ENCODE assay signal across 8 cellular contexts in genomic region chr16:67521095-67521804, GRCh38. TPM values are rescaled to one million over a fixed set of nuclear protein-coding genes. Genes with fewer than 3 reads are reported as not detected.
DNase-seq lines count a peak whose midpoint lies in the region; ATAC-seq and TF ChIP-seq lines count a peak whose summit lies in the region.

No MANE protein-coding gene starts in this region.

- TF ChIP-seq POLR2A in tibial nerve (IDR thresholded peaks at IDR 0.05), result peak in 1 of 2 donors; percentile 59

- H2AFZ ChIP-seq in parathyroid adenoma, result peak overlapping the region; percentile 84

- H3K27me3 ChIP-seq in cardiac muscle cell (peaks cover 49% of the 10 kb centered on the region), parathyroid adenoma (ENCODE audit: control insufficient read depth, insufficient read depth, low read length) (no peaks in the 10 kb centered on the region), tibial nerve (no peaks in the 10 kb centered on the region)

- peak; percentile 39 to 81 for TF ChIP-seq EP300 in tibial nerve (IDR thresholded peaks at IDR 0.05)

- peak; percentile 69 for ATAC-seq in HG02759 (IDR thresholded peaks at IDR 0.05; ENCODE audit: unreplicated experiment)

- H3K36me3 ChIP-seq in cardiac muscle cell (no peaks in the 10 kb centered on the region), parathyroid adenoma (ENCODE audit: control insufficient read depth, insufficient read depth, low read length) (no peaks in the 10 kb centered on the region), tibial nerve (no peaks in the 10 kb centered on the region)

- H3K27ac ChIP-seq in cardiac muscle cell (peak overlapping the region; percentile 77), parathyroid adenoma (peak overlapping the region; percentile 89), tibial nerve (peak overlapping the region; percentile 91 to 95 (median 92))

- WGBS in tibial nerve, 2 donors, result 0 to 1% methylated on average over 19 to 25 of the region's 25 CpGs

- H3K79me2 ChIP-seq in parathyroid adenoma, result no peaks in the 10 kb centered on the region

- H3K9ac ChIP-seq in parathyroid adenoma, result no peak overlapping the region

- DNase-seq in GM12865 (ENCODE audit: low read depth) (peak; percentile 98), NCI-H1105 treated with DMSO at 0.1 percent for 48 hours (lab: John Stamatoyannopoulos, UW) (peak; percentile 78), SKM-1 treated with dmso at 0.1 percent for 144 hours (lab: John Stamatoyannopoulos, UW; ENCODE audit: unreplicated experiment) (peak; percentile 90), cardiac muscle cell (ENCODE audit: low read depth in 1 of 2, low spot score in 1 of 2) (peak; percentile 97), tibial nerve (ENCODE audit: low spot score in 2 of 2) (peak; percentile 95 to 99)
- peak; percentile 95 for DNase-seq in activated naive CD8-positive, alpha-beta T cell treated with anti-CD3 and anti-CD28 coated beads, Interleukin-2, amount 50 U/mL, for 16 hours (ENCODE audit: low read depth, low spot score)

- no peaks in the 10 kb centered on the region for H3K9me3 ChIP-seq in cardiac muscle cell (ENCODE audit: low read depth)
- H3K9me3 ChIP-seq in parathyroid adenoma (ENCODE audit: control insufficient read depth, low read length), result no peaks in the 10 kb centered on the region
- no peaks in the 10 kb centered on the region for H3K9me3 ChIP-seq in tibial nerve

- H3K4me3 ChIP-seq in GM12865 (ENCODE audit: low read depth, low read length) (peak overlapping the region; percentile 55), cardiac muscle cell (peak overlapping the region; percentile 38), parathyroid adenoma (ENCODE audit: low read depth, low read length) (peak overlapping the region; percentile 77), tibial nerve (peak overlapping the region; percentile 33 to 53 (median 48))

- H3K4me2 ChIP-seq in parathyroid adenoma (ENCODE audit: low read length), result peak overlapping the region; percentile 99

- TF ChIP-seq CTCF in GM12865 (IDR thresholded peaks at IDR 0.05; ENCODE audit: insufficient read depth, low read depth, low read length, missing control alignments), result peak; percentile 100
- TF ChIP-seq CTCF in cardiac muscle cell (IDR thresholded peaks at IDR 0.05; ENCODE audit: low read depth, low read length), result peak; percentile 90
- peak; percentile 80 for TF ChIP-seq CTCF in parathyroid adenoma (IDR thresholded peaks at IDR 0.05)
- TF ChIP-seq CTCF in tibial nerve (IDR thresholded peaks at IDR 0.05), result peak; percentile 81 to 99 (median 85)

- H3K4me1 ChIP-seq in cardiac muscle cell (ENCODE audit: low read depth) (no peaks in the 10 kb centered on the region), parathyroid adenoma (peaks cover 4% of the 10 kb centered on the region), tibial nerve (peaks cover 0 to 7% (median 2%) of the 10 kb centered on the region in 4 donors)

RNA-seq across cellular contexts. Expression of gene RIPOR1, which starts 7.4 kb away (rescaled TPM):
- total RNA-seq in cardiac muscle cell (27.3 and 35.7 TPM in 2 replicates), tibial nerve (100 to 1,000 TPM in 2 of 4 donors, 10 to 100 TPM in 2; 50.6 to 112 (median 85.1) TPM)
- 29.5 and 46.3 TPM in 2 replicates for polyA plus RNA-seq in cardiac muscle cell

RNA-seq across cellular contexts. Expression of gene AGRP, which starts 37.9 kb away (rescaled TPM):
- not detected in 2 replicates for total RNA-seq in cardiac muscle cell
- polyA plus RNA-seq in cardiac muscle cell, result 0.71 TPM in 1 of 2 replicates, not detected in the other
- not detected for total RNA-seq in tibial nerve

RNA-seq across cellular contexts. Expression of gene ATP6V0D1, which starts 40.3 kb away (rescaled TPM):
- 74.5 and 140 TPM in 2 replicates for total RNA-seq in cardiac muscle cell
- 139 and 203 TPM in 2 replicates for polyA plus RNA-seq in cardiac muscle cell
- 100 to 1,000 TPM in 1 of 4 donors, 10 to 100 TPM in 3; 55.1 to 113 (median 73.7) TPM for total RNA-seq in tibial nerve

RNA-seq across cellular contexts. Expression of gene CTCF, which starts 41.1 kb away (rescaled TPM):
- total RNA-seq in cardiac muscle cell, result 25.2 and 33.9 TPM in 2 replicates
- 37.6 and 38.0 TPM in 2 replicates for polyA plus RNA-seq in cardiac muscle cell
- total RNA-seq in tibial nerve, result 10 to 100 TPM; 26.1 to 39.6 (median 31.8) TPM

Comparison
In these comparisons a context has a peak if more than half of its experiments do, and no peak if none do; other contexts are left out.
1. Peak in every context shown above with its lines: DNase-seq, ATAC-seq, H3K4me3 ChIP-seq and H3K27ac ChIP-seq.